Comparison of ENCODE assay signal across 27 cellular contexts in the genomic region with DNA sequence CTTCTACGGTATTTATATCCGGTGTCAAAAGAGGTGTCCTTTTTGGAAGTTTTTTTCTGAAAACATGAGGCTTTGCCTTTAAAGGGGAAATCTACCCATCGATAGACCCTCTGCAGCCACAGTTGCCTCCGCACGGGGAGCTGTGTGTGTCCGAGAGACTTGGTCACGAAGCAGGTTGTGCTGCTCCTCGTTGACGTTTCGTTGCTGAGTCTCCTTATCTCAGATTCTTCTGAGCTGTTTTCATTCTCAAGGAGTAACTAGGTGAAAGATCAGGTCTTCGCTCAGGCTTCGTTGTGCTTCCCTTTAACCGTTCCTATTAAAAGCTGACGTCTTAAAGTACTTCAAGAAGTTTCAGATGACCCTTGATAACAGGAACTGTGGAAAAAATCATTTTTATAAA.
"Had no signal": no experiment of that assay in that cellular context is flagged by ENCODE, and none has a peak within 500 bp of the region (broad histone marks: within the 10 kb centered on the region; RNA-seq: fewer than 3 reads in every experiment).

No MANE protein-coding gene starts in this region.

- H3K27ac Mint-ChIP-seq: stimulated activated memory B cell treated with anti-CD40 and anti-IgM and Interleukin-4, amounts not matched to agents 10 μg/mL and 1 μg/mL and 100 μg/mL, for 72 hours; stimulated activated naive B cell treated with anti-CD40 and anti-IgM and Interleukin-4, amounts not matched to agents 10 μg/mL and 1 μg/mL and 100 μg/mL, for 72 hours; stimulated activated naive CD8-positive, alpha-beta T cell treated with anti-CD3 and anti-CD28 coated beads, Interleukin-15, Interleukin-2, amounts not matched to agents 100 ng/mL and 50 ng/mL, for 24 hours had no signal

- H3K36me3 ChIP-seq: uterus had no signal

- DNase-seq: stimulated activated CD4-positive, alpha-beta T cell treated with anti-CD3 and anti-CD28 coated beads, Interleukin-2, amount 100 ng/mL, for 48 hours; stimulated activated CD4-positive, alpha-beta T cell treated with anti-CD3 and anti-CD28 coated beads, Interleukin-4, amount 100 ng/mL, for 1 hour; stimulated activated CD4-positive, alpha-beta T cell treated with anti-CD3 and anti-CD28 coated beads, Interleukin-4, amount 100 ng/mL, for 24 hours; stimulated activated CD4-positive, alpha-beta T cell treated with anti-CD3 and anti-CD28 coated beads, Interleukin-4, amount 100 ng/mL, for 4 hours; stimulated activated CD8-positive, alpha-beta memory T cell treated with anti-CD3 and anti-CD28 coated beads, Interleukin-4, amount 100 ng/mL, for 48 hours; stimulated activated naive B cell treated with anti-CD40 and anti-IgM and Interleukin-4, amounts not matched to agents 10 μg/mL and 1 μg/mL and 100 μg/mL, for 72 hours; stimulated activated naive CD4-positive, alpha-beta T cell; stimulated activated naive CD4-positive, alpha-beta T cell treated with Interleukin-2 at 50 U/mL for 16 hours; stimulated activated naive CD8-positive, alpha-beta T cell treated with anti-CD3 and anti-CD28 coated beads, Interleukin-15, amount 100 ng/mL, for 72 hours; stimulated activated naive CD8-positive, alpha-beta T cell treated with anti-CD3 and anti-CD28 coated beads, Interleukin-15, Interleukin-2, amounts not matched to agents 100 U/mL and 50 U/mL, for 24 hours; stomach; substantia nigra; testis; thyroid gland; tibial artery; transverse colon; upper lobe of left lung; upper lobe of right lung; uterus had no signal

- H3K9me3 ChIP-seq: stomach, suprapubic skin, testis, thoracic aorta, thyroid gland, tibial artery, tibial nerve, transverse colon, upper lobe of left lung, upper lobe of right lung, uterus, vagina had no signal

- H3K4me3 Mint-ChIP-seq: stimulated activated effector memory CD8-positive, alpha-beta T cell treated with anti-CD3 and anti-CD28 coated beads, Interleukin-12 subunit alpha, Interleukin-12 subunit beta, amount 100 ng/mL, for 72 hours; stimulated activated memory B cell treated with anti-CD40 and anti-IgM and Interleukin-4, amounts not matched to agents 10 μg/mL and 1 μg/mL and 100 μg/mL, for 72 hours; stimulated activated naive B cell treated with anti-CD40 and anti-IgM and Interleukin-4, amounts not matched to agents 10 μg/mL and 1 μg/mL and 100 μg/mL, for 72 hours; stimulated activated naive CD8-positive, alpha-beta T cell treated with anti-CD3 and anti-CD28 coated beads, Interleukin-15, amount 100 ng/mL, for 72 hours; stimulated activated naive CD8-positive, alpha-beta T cell treated with anti-CD3 and anti-CD28 coated beads, Interleukin-15, Interleukin-2, amounts not matched to agents 100 ng/mL and 50 ng/mL, for 24 hours; type B pancreatic cell had no signal

- H3K4me1 ChIP-seq: stomach, testis, tibial artery, tibial nerve, transverse colon, upper lobe of right lung, uterus, vagina had no signal

- H3K27me3 Mint-ChIP-seq: stimulated activated memory B cell treated with anti-CD40 and anti-IgM and Interleukin-4, amounts not matched to agents 10 μg/mL and 1 μg/mL and 100 μg/mL, for 72 hours; stimulated activated naive B cell treated with anti-CD40 and anti-IgM and Interleukin-4, amounts not matched to agents 10 μg/mL and 1 μg/mL and 100 μg/mL, for 72 hours; stimulated activated naive CD8-positive, alpha-beta T cell treated with anti-CD3 and anti-CD28 coated beads, Interleukin-15, amount 100 ng/mL, for 72 hours; stimulated activated naive CD8-positive, alpha-beta T cell treated with anti-CD3 and anti-CD28 coated beads, Interleukin-15, Interleukin-2, amounts not matched to agents 100 ng/mL and 50 ng/mL, for 24 hours; type B pancreatic cell had no signal

- H3K4me3 ChIP-seq: stomach, suprapubic skin, testis, thoracic aorta, thyroid gland, tibial artery, tibial nerve, transverse colon, upper lobe of left lung, upper lobe of right lung, uterus, vagina had no signal

- H3K27me3 ChIP-seq: stomach, suprapubic skin, testis, thyroid gland, tibial artery, tibial nerve, transverse colon, upper lobe of left lung, upper lobe of right lung, uterus, vagina had no signal

- H3K27ac ChIP-seq: stomach, suprapubic skin, testis, thoracic aorta, thyroid gland, tibial artery, tibial nerve, transverse colon, upper lobe of left lung, upper lobe of right lung, uterus, vagina had no signal

- H3K4me1 Mint-ChIP-seq: stimulated activated effector memory CD8-positive, alpha-beta T cell treated with anti-CD3 and anti-CD28 coated beads, Interleukin-12 subunit alpha, Interleukin-12 subunit beta, amount 100 ng/mL, for 72 hours; stimulated activated naive CD8-positive, alpha-beta T cell treated with anti-CD3 and anti-CD28 coated beads, Interleukin-15, amount 100 ng/mL, for 72 hours had no signal

- ATAC-seq: stimulated activated effector memory CD8-positive, alpha-beta T cell treated with anti-CD3 and anti-CD28 coated beads, Interleukin-12 subunit alpha, Interleukin-12 subunit beta, amount 100 ng/mL, for 72 hours; stimulated activated memory B cell treated with anti-CD40 and anti-IgM and Interleukin-4, amounts not matched to agents 10 μg/mL and 1 μg/mL and 100 μg/mL, for 72 hours; stimulated activated naive B cell treated with anti-CD40 and anti-IgM and Interleukin-4, amounts not matched to agents 10 μg/mL and 1 μg/mL and 100 μg/mL, for 72 hours; stimulated activated naive CD8-positive, alpha-beta T cell treated with anti-CD3 and anti-CD28 coated beads, Interleukin-15, amount 100 ng/mL, for 72 hours; stimulated activated naive CD8-positive, alpha-beta T cell treated with anti-CD3 and anti-CD28 coated beads, Interleukin-15, Interleukin-2, amounts not matched to agents 100 U/mL and 50 U/mL, for 24 hours; upper lobe of right lung had no signal

- H3K9me3 Mint-ChIP-seq: stimulated activated effector memory CD8-positive, alpha-beta T cell treated with anti-CD3 and anti-CD28 coated beads, Interleukin-12 subunit alpha, Interleukin-12 subunit beta, amount 100 ng/mL, for 72 hours; stimulated activated memory B cell treated with anti-CD40 and anti-IgM and Interleukin-4, amounts not matched to agents 10 μg/mL and 1 μg/mL and 100 μg/mL, for 72 hours; stimulated activated naive B cell treated with anti-CD40 and anti-IgM and Interleukin-4, amounts not matched to agents 10 μg/mL and 1 μg/mL and 100 μg/mL, for 72 hours; stimulated activated naive CD8-positive, alpha-beta T cell treated with anti-CD3 and anti-CD28 coated beads, Interleukin-15, amount 100 ng/mL, for 72 hours; stimulated activated naive CD8-positive, alpha-beta T cell treated with anti-CD3 and anti-CD28 coated beads, Interleukin-15, Interleukin-2, amounts not matched to agents 100 ng/mL and 50 ng/mL, for 24 hours; type B pancreatic cell had no signal
